Comparison of ENCODE assay signal across 9 cellular contexts in the genomic region with DNA sequence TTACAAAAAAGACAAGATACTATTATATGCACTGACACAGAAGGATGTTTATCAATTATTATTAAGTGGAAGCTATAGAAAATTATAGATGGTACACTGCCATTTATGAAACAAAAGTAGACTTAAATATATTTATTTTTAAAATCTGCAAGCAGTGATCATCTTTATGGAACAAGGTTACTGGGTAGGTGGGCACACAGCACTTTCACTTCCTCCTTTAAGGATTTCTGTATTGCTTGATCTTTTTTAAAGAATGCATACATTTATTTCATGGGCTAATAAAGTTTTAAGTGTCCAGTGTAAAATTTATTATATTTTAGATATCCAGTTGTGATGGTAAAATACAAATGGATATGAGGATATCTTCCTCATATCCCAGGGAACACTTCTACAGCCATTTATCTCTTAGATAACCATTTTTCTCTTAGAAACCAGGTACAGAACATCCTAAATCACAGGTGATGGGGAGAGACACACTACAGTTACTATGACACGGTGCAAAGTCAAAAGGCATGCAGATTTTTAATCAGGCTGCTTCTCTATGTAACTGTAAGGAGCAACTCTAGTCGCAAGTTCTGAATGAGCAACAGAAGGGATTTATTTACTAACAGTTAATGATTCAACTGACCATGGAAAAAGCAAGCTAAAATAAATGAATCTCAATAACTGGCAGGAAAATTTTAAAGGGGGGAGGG. TPM values are rescaled to one million over a fixed set of nuclear protein-coding genes. Genes with fewer than 3 reads are reported as not detected.
DNase-seq lines count a peak whose midpoint lies in the region; ATAC-seq, FAIRE-seq and TF ChIP-seq lines count a peak whose summit lies in the region.
"Had no signal": no experiment of that assay in that cellular context is flagged by ENCODE, and none has a peak within 500 bp of the region (broad histone marks: within the 10 kb centered on the region; RNA-seq: fewer than 3 reads in every experiment).

No MANE protein-coding gene starts in this region.

- peaks cover 20% of the 10 kb centered on the region for H3K9me3 Mint-ChIP-seq in CD8-positive, alpha-beta T cell
- H3K9me3 Mint-ChIP-seq in T-cell (peaks cover 3 to 21% (median 12%) of the 10 kb centered on the region in 3 donors), H9 (peaks cover 11 to 24% of the 10 kb centered on the region in 2 experiments; a peak in 4 of 5 replicates)

- no peak overlapping the region for H3K27ac Mint-ChIP-seq in CD8-positive, alpha-beta T cell
- H3K27ac Mint-ChIP-seq in T-cell (peak overlapping the region in 1 of 2 donors; percentile 48), H9 (no peak overlapping the region)

- H2BK20ac ChIP-seq in H9 (ENCODE audit: low read depth, low read length, poor library complexity, severe bottlenecking), result no peak overlapping the region

- POLR2A ChIA-PET in CD8-positive, alpha-beta T cell (lab: Charles Lee), result no interaction called here
- POLR2A ChIA-PET in T-cell (lab: Charles Lee), result no interaction called here

- H2BK5ac ChIP-seq in mesenchymal stem cell (ENCODE audit: low read depth, low read length, poor library complexity, severe bottlenecking) (no peak overlapping the region), H9 (ENCODE audit: insufficient read length, low read length) (no peak overlapping the region)

- no peak overlapping the region for H3K4me2 ChIP-seq in mesenchymal stem cell (ENCODE audit: low read length, poor library complexity, severe bottlenecking)
- H3K4me2 ChIP-seq in H9 (ENCODE audit: insufficient read depth, insufficient read length, low read length), result no peak overlapping the region

- H3K14ac ChIP-seq in mesenchymal stem cell (ENCODE audit: low read length in 2 of 2) (no peak overlapping the region), H9 (ENCODE audit: insufficient read depth, low read length) (no peak overlapping the region)

- H2AFZ ChIP-seq in mesenchymal stem cell (ENCODE audit: low read depth, low read length) (no peak overlapping the region), H9 (ENCODE audit: low read length) (no peak overlapping the region)

- peaks cover 43% of the 10 kb centered on the region for H3K4me1 Mint-ChIP-seq in CD8-positive, alpha-beta T cell (ENCODE audit: low read depth)
- H3K4me1 Mint-ChIP-seq in T-cell, result peaks cover 46 to 51% (median 48%) of the 10 kb centered on the region in 3 donors
- peaks cover 22 to 24% of the 10 kb centered on the region in 2 experiments for H3K4me1 Mint-ChIP-seq in H9

- peaks cover 11% of the 10 kb centered on the region for H3K4me1 ChIP-seq in CD8-positive, alpha-beta T cell (ENCODE audit: insufficient read depth, low read length)
- H3K4me1 ChIP-seq in mesenchymal stem cell (ENCODE audit: control insufficient read depth, insufficient read depth, low read depth, low read length) (peaks cover 2% of the 10 kb centered on the region), H9 (ENCODE audit: insufficient read depth, low read length) (no peaks in the 10 kb centered on the region)

- H3K4me3 Mint-ChIP-seq in CD8-positive, alpha-beta T cell, result peak overlapping the region; percentile 94
- H3K4me3 Mint-ChIP-seq in T-cell (peak overlapping the region; percentile 91 to 99 (median 94)), H9 (no peak overlapping the region)

- no peak for ATAC-seq in CD8-positive, alpha-beta T cell
- no peak for ATAC-seq in T-cell (replicated peaks in 1 of 4)
- no peak for ATAC-seq in HG03097 (IDR thresholded peaks at IDR 0.05; ENCODE audit: low FRiP score, unreplicated experiment)

- no peak overlapping the region for H3K4me3 ChIP-seq in CD8-positive, alpha-beta T cell (ENCODE audit: low read depth, low read length)
- H3K4me3 ChIP-seq in mesenchymal stem cell (ENCODE audit: insufficient read depth in 1 of 2, low read depth in 1 of 2, low read length in 2 of 2), result peak overlapping the region in 1 of 2 experiments; percentile 94

- no peaks in the 10 kb centered on the region for H4K20me1 ChIP-seq in H9 (ENCODE audit: control insufficient read depth, insufficient read depth, insufficient read length)

- H2BK15ac ChIP-seq in mesenchymal stem cell (ENCODE audit: low read depth, poor library complexity, severe bottlenecking), result no peak overlapping the region
- H2BK15ac ChIP-seq in H9 (ENCODE audit: low read depth, low read length), result no peak overlapping the region

- no peaks in the 10 kb centered on the region for H3K9me3 ChIP-seq in CD8-positive, alpha-beta T cell (ENCODE audit: low read length)
- H3K9me3 ChIP-seq in mesenchymal stem cell (ENCODE audit: control insufficient read depth, low read length), result no peaks in the 10 kb centered on the region
- no peaks in the 10 kb centered on the region for H3K9me3 ChIP-seq in H9 (ENCODE audit: control insufficient read depth, low read depth, low read length)

- CTCF ChIA-PET in CD8-positive, alpha-beta T cell (lab: Charles Lee), result no interaction called here
- CTCF ChIA-PET in T-cell (lab: Charles Lee), result interaction anchor here in 1 of 2 donors (0.6 kb wide), 1 partner anchor 114 kb away, joined by 7 read pairs; no protein-coding TSS in a partner anchor

- H3K79me1 ChIP-seq in mesenchymal stem cell (replicated peaks; ENCODE audit: low read length, poor library complexity, severe bottlenecking) (peaks cover 5% of the 10 kb centered on the region), H9 (ENCODE audit: insufficient read depth, low read depth, low read length, poor library complexity, severe bottlenecking) (no peaks in the 10 kb centered on the region)

- no peak for TF ChIP-seq CTCF in CD8-positive, alpha-beta T cell (IDR thresholded peaks at IDR 0.05)
- no peak for TF ChIP-seq CTCF in H9 (conservative IDR thresholded peaks at IDR 0.05)

- H3K36me3 ChIP-seq in CD8-positive, alpha-beta T cell (ENCODE audit: insufficient read depth, low read length), result no peaks in the 10 kb centered on the region
- H3K36me3 ChIP-seq in mesenchymal stem cell (ENCODE audit: control insufficient read depth in 1 of 2, insufficient read depth in 2 of 2, low read depth in 1 of 2, low read length in 2 of 2), result no peaks in the 10 kb centered on the region

- H3K9ac ChIP-seq in mesenchymal stem cell (ENCODE audit: low read length) (peak overlapping the region; percentile 94), H9 (ENCODE audit: extremely low read depth, insufficient read length, low read length) (no peak overlapping the region)

- H2AK5ac ChIP-seq in mesenchymal stem cell (ENCODE audit: low read length, severe bottlenecking) (no peak overlapping the region), H9 (ENCODE audit: insufficient read length, low read length) (no peak overlapping the region)

- H4K8ac ChIP-seq in mesenchymal stem cell (ENCODE audit: low read length), result no peak overlapping the region
- no peak overlapping the region for H4K8ac ChIP-seq in H9 (replicated peaks; ENCODE audit: insufficient read length, low read depth, low read length)

- intact Hi-C loops in CD8-positive, alpha-beta T cell (cut with DNase I, micrococcal nuclease), result loop anchor here (5.0 to 10.0 kb wide), 4 partner anchors 449 to 1663 kb away; partner anchors contain the start of genes COQ3 (in 1 of the 2), MMS22L (in 1 of the 2) and PNISR (in 1 of the 2)

- H2BK120ac ChIP-seq in mesenchymal stem cell (ENCODE audit: low read depth, low read length), result no peak overlapping the region
- H2BK120ac ChIP-seq in H9 (ENCODE audit: low read depth, low read length, poor library complexity, severe bottlenecking), result no peak overlapping the region

- 95% methylated on average over 2 of the region's 2 CpGs for WGBS in mesenchymal stem cell
- no CpG with 5 or more reads among the region's 2 CpGs for WGBS in H9 (ENCODE audit: extremely low coverage, insufficient read length, low lambda C conversion rate)

- H3K23ac ChIP-seq in mesenchymal stem cell (ENCODE audit: low read length in 2 of 2), result no peak overlapping the region
- no peak overlapping the region for H3K23ac ChIP-seq in H9 (ENCODE audit: insufficient read length, low read depth, low read length)

- no peaks in the 10 kb centered on the region for H3K27me3 ChIP-seq in CD8-positive, alpha-beta T cell (ENCODE audit: insufficient read depth, low read length)
- H3K27me3 ChIP-seq in mesenchymal stem cell (ENCODE audit: control insufficient read depth in 1 of 2, insufficient read depth in 1 of 2, low read length in 2 of 2) (no peaks in the 10 kb centered on the region), H9 (ENCODE audit: insufficient read depth, low read length) (no peaks in the 10 kb centered on the region)

- H3K79me2 ChIP-seq in H9 (ENCODE audit: insufficient read depth, low read length), result peaks cover 3% of the 10 kb centered on the region; the same call in 1 of the 2 replicates

- H2BK12ac ChIP-seq in mesenchymal stem cell (ENCODE audit: low read length in 2 of 2) (no peak overlapping the region), H9 (ENCODE audit: insufficient read length, low read depth, low read length) (no peak overlapping the region)

- H3K18ac ChIP-seq in mesenchymal stem cell (ENCODE audit: low read depth in 1 of 2, low read length in 2 of 2) (no peak overlapping the region), H9 (ENCODE audit: insufficient read length, low read depth, low read length) (no peak overlapping the region)

- H3K56ac ChIP-seq in H9 (ENCODE audit: insufficient read length, low read depth, low read length), result no peak overlapping the region

- no peak overlapping the region for H3K4ac ChIP-seq in mesenchymal stem cell (ENCODE audit: low read depth in 1 of 2, low read length in 2 of 2)
- no peak overlapping the region for H3K4ac ChIP-seq in H9 (ENCODE audit: low read depth, low read length)

- H4K91ac ChIP-seq in mesenchymal stem cell (ENCODE audit: low read length) (no peak overlapping the region), H9 (ENCODE audit: insufficient read length, low read depth, low read length) (no peak overlapping the region)

- H4K5ac ChIP-seq in H9 (ENCODE audit: insufficient read length, low read depth, low read length), result no peak overlapping the region

- peaks cover 28% of the 10 kb centered on the region for H3K36me3 Mint-ChIP-seq in CD8-positive, alpha-beta T cell
- H3K36me3 Mint-ChIP-seq in T-cell (peaks cover 30% of the 10 kb centered on the region), H9 (ENCODE audit: insufficient read depth in 1 of 3, low read depth in 3 of 3) (peaks cover 15 to 37% (median 22%) of the 10 kb centered on the region in 3 experiments)

- peaks cover 5% of the 10 kb centered on the region for H3K23me2 ChIP-seq in H9 (ENCODE audit: insufficient read length, low read depth, low read length, poor library complexity, severe bottlenecking)

- no peak overlapping the region for H3K27ac ChIP-seq in CD8-positive, alpha-beta T cell (ENCODE audit: low read depth, low read length)
- no peak overlapping the region for H3K27ac ChIP-seq in mesenchymal stem cell (ENCODE audit: low read length, poor library complexity, severe bottlenecking)
- H3K27ac ChIP-seq in H9 (ENCODE audit: insufficient read length, low read depth, low read length), result no peak overlapping the region

- no peak overlapping the region for H3T11ph ChIP-seq in H9 (ENCODE audit: low read length)

- peak; percentile 15 for FAIRE-seq in GM18507 (lab: Jason Lieb, UNC)

- no peak for DNase-seq in CD8-positive, alpha-beta T cell
- no peak for DNase-seq in GM18507 (ENCODE audit: extremely low spot score, insufficient read length, low read depth)
- DNase-seq in T-cell, result no peak
- DNase-seq in mesenchymal stem cell, result no peak
- no peak for DNase-seq in H9
- no peak for DNase-seq in NCI-H524 (lab: John Stamatoyannopoulos, UW)
- DNase-seq: stimulated activated CD4-positive, alpha-beta T cell treated with anti-CD3 and anti-CD28 coated beads, Interleukin-15, amount 100 ng/mL, for 24 hours; substantia nigra had no signal

- H3K27me3 Mint-ChIP-seq in CD8-positive, alpha-beta T cell (ENCODE audit: low read depth), result no peaks in the 10 kb centered on the region
- H3K27me3 Mint-ChIP-seq in T-cell, result no peaks in the 10 kb centered on the region
- no peaks in the 10 kb centered on the region for H3K27me3 Mint-ChIP-seq in H9 (ENCODE audit: low read depth)

RNA-seq across cellular contexts. Expression of gene FBXL4, which starts 2.3 kb away (rescaled TPM):
- total RNA-seq in CD8-positive, alpha-beta T cell, result 1 to 10 TPM; 4.1 to 5.1 TPM
- 10 to 100 TPM; 13.4 to 19.5 (median 15.9) TPM for total RNA-seq in T-cell
- 7.5 TPM for polyA plus RNA-seq in mesenchymal stem cell (2013, experiment 1 of 2)
- 8.0 TPM for polyA plus RNA-seq in mesenchymal stem cell (2013, experiment 2 of 2)
- 5.1 and 5.3 TPM in 2 replicates for total RNA-seq in H9 (2021)

Comparison
In these comparisons a context has a peak if more than half of its experiments do, and no peak if none do; other contexts are left out.
1. H3K4me3 Mint-ChIP-seq: peak in CD8-positive, alpha-beta T cell (single experiment) and T-cell (3 of 3); none in H9 (0 of 2).